Comparison of ENCODE assay signal across 8 cellular contexts in the genomic region with DNA sequence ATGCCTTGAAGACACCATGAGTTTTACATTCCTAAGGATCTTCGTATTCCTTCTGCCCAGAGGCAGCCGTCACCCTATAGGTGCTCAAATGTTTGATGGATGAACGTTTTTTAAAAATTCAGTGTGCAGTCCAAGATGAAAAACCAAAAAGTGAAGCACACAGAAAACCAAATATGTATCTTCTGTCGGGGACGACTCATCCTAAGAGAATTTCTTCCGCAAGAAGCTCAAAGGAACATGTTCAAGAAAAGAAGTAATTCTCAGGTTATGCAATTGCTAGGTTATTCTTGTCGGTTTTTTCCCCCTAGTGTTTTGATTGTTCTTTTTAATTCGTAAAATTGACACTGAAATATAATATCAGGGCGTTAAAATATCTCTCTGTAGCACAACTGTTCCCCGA. TPM values are rescaled to one million over a fixed set of nuclear protein-coding genes. Genes with fewer than 3 reads are reported as not detected.
DNase-seq lines count a peak whose midpoint lies in the region; ATAC-seq, FAIRE-seq and TF ChIP-seq lines count a peak whose summit lies in the region.

No MANE protein-coding gene starts in this region.

- H3K79me2 ChIP-seq in HepG2 (ENCODE audit: insufficient read depth, low read length): peaks cover 36% of the 10 kb centered on the region

- no peak for TF ChIP-seq RAD21 in HepG2 (CRISPR knock-in tag; IDR thresholded peaks at IDR 0.05)

- CTCF ChIA-PET in HepG2 (lab: Yijun Ruan, JAX; ENCODE audit: low intra/inter-chr PET ratio, low total read pairs): no interaction called here

- in situ Hi-C loops in HepG2 (cut with HindIII; ENCODE audit: extremely low pct_ligation_motif_present, low pct_unique_long_range_greater_than_20kb): loop anchor here (5.0 kb wide), 1 partner anchor 65 kb away; no protein-coding TSS in a partner anchor

- peaks cover 0 to 14% (median 0%) of the 10 kb centered on the region in 9 donors for H3K27me3 ChIP-seq in heart left ventricle
- no peaks in the 10 kb centered on the region for H3K27me3 ChIP-seq in adipocyte (replicated peaks; ENCODE audit: control insufficient read depth, insufficient read depth, low read length)
- no peaks in the 10 kb centered on the region for H3K27me3 ChIP-seq in HepG2 (ENCODE audit: control insufficient read depth in 1 of 2, insufficient read depth in 2 of 2, low read length in 2 of 2)
- H3K27me3 ChIP-seq in uterus: no peaks in the 10 kb centered on the region

- H3K9ac ChIP-seq in adipocyte (ENCODE audit: low read length) (peak overlapping the region; percentile 74), HepG2 (ENCODE audit: insufficient read depth, low read depth, low read length) (peak overlapping the region; percentile 99)

- peaks cover 0 to 12% (median 0%) of the 10 kb centered on the region in 9 donors for H3K36me3 ChIP-seq in heart left ventricle
- no peaks in the 10 kb centered on the region for H3K36me3 ChIP-seq in adipocyte (ENCODE audit: control insufficient read depth, insufficient read depth, low read length, severe bottlenecking)
- peaks cover 11 to 26% of the 10 kb centered on the region in 2 experiments for H3K36me3 ChIP-seq in HepG2 (replicated peaks in 1 of 2; ENCODE audit: control insufficient read depth in 1 of 2, insufficient read depth in 2 of 2, low read length in 2 of 2)
- H3K36me3 ChIP-seq in uterus: no peaks in the 10 kb centered on the region

- TF ChIP-seq EP300 in HepG2 (IDR thresholded peaks at IDR 0.05; ENCODE audit: low read depth in 2 of 2, low read length in 2 of 2) (no peak), HepG2 (CRISPR knock-in tag; IDR thresholded peaks at IDR 0.05; ENCODE audit: borderline replicate concordance) (no peak)

- POLR2A ChIA-PET in HepG2 (lab: Yijun Ruan, JAX): interaction anchor here (0.7 to 7.3 kb wide), 16 partner anchors 9 to 184 kb away, joined by 3 to 68 read pairs (median 12); a partner anchor contains a TSS

- no peak overlapping the region for H2AFZ ChIP-seq in HepG2 (ENCODE audit: low read length)

- H3K4me1 ChIP-seq in heart left ventricle (peaks cover 0 to 19% (median 7%) of the 10 kb centered on the region in 12 donors), adipocyte (ENCODE audit: control insufficient read depth, insufficient read depth, low read length) (peaks cover 15% of the 10 kb centered on the region), HepG2 (ENCODE audit: insufficient read depth, low read length) (peaks cover 37% of the 10 kb centered on the region), uterus (no peaks in the 10 kb centered on the region)

- H3K4me3 ChIP-seq in heart left ventricle: peak overlapping the region in 11 of 12 donors; percentile 50 to 85 (median 68)
- peak overlapping the region; percentile 82 for H3K4me3 ChIP-seq in adipocyte (ENCODE audit: low read length)
- peak overlapping the region; percentile 85 to 89 (median 87) for H3K4me3 ChIP-seq in HepG2 (replicated peaks in 1 of 3; ENCODE audit: insufficient read depth in 1 of 3, low read depth in 2 of 3, low read length in 3 of 3)
- peak overlapping the region; percentile 42 to 79 for H3K4me3 ChIP-seq in uterus

- BruUV-seq in HepG2 (replicated peaks; lab: Mats Ljungman, UMichigan): no TSS peak

- TF ChIP-seq POLR2A in heart left ventricle (IDR thresholded peaks at IDR 0.05) (no peak), HepG2 (IDR thresholded peaks at IDR 0.05; ENCODE audit: insufficient read depth in 1 of 2, low read depth in 2 of 2, low read length in 2 of 2) (no peak), uterus (IDR thresholded peaks at IDR 0.05) (no peak)

- H3K9me3 ChIP-seq in heart left ventricle (no peaks in the 10 kb centered on the region), adipocyte (ENCODE audit: control insufficient read depth, low read length) (no peaks in the 10 kb centered on the region), HepG2 (ENCODE audit: low read length) (no peaks in the 10 kb centered on the region), uterus (no peaks in the 10 kb centered on the region)

- ATAC-seq in heart left ventricle (no peak), Right ventricle myocardium superior (ENCODE audit: poor library complexity) (no peak), HepG2 (no peak), GM18907 (IDR thresholded peaks at IDR 0.05; ENCODE audit: unreplicated experiment) (no peak)

- WGBS in heart left ventricle, 4 donors: 53 to 59% (median 54%) methylated on average over 10 of the region's 10 CpGs
- WGBS in HepG2 (ENCODE audit: low lambda C conversion rate): 4% methylated on average over 10 of the region's 10 CpGs

- intact Hi-C loops in heart left ventricle (cut with DNase I) (no loop called here), Right ventricle myocardium superior (cut with DNase I) (no loop called here), HepG2 (cut with micrococcal nuclease; ENCODE audit: unreplicated experiment) (loop anchor here (1.0 to 5.0 kb wide), 3 partner anchors 40 to 135 kb away; a partner anchor contains a TSS), uterus (cut with DNase I; ENCODE audit: low total_unique reads) (no loop called here)

- H3K27ac ChIP-seq in heart left ventricle: no peak overlapping the region
- H3K27ac ChIP-seq in HepG2 (ENCODE audit: extremely low read length, insufficient read depth, low read length): peak overlapping the region; percentile 94
- peak overlapping the region; percentile 58 to 86 for H3K27ac ChIP-seq in uterus

- TF ChIP-seq CTCF in heart left ventricle (IDR thresholded peaks at IDR 0.05) (no peak), HepG2 (CRISPR knock-in tag; IDR thresholded peaks at IDR 0.05) (no peak), uterus (IDR thresholded peaks at IDR 0.05) (no peak)

- FAIRE-seq in HepG2 (lab: Jason Lieb, UNC): no peak

- H3K4me2 ChIP-seq in HepG2 (ENCODE audit: low read depth, low read length): peak overlapping the region; percentile 75

- H4K20me1 ChIP-seq in HepG2 (ENCODE audit: insufficient read depth, low read length): peaks cover 12% of the 10 kb centered on the region

- DNase-seq in heart left ventricle (no peak), Right ventricle myocardium superior (no peak), adipocyte (ENCODE audit: low read depth) (peak; percentile 54), HepG2 (ENCODE audit: low spot score) (no peak), uterus (no peak), islet precursor cell (no peak)
- no peak for DNase-seq in activated effector memory CD4-positive, alpha-beta T cell treated with anti-CD3 and anti-CD28 coated beads, Interleukin-2, amount 50 U/mL, for 16 hours

RNA-seq across cellular contexts. Expression of a gene that starts 1.4 kb away (rescaled TPM):
- total RNA-seq in heart left ventricle (10 to 100 TPM in 8 of 9 donors, 1 to 10 TPM in 1; 9.7 to 15.0 (median 11.5) TPM), Right ventricle myocardium superior (11.9 TPM), HepG2 (2016; rRNA removed; fragmentation: Illumina TruSeq; extraction: Trizol) (216 and 292 TPM in 2 replicates), uterus (10 to 100 TPM; 35.5 to 74.4 (median 53.5) TPM)
- polyA plus RNA-seq in heart left ventricle (10 to 100 TPM in 1 of 2 donors, 1 to 10 TPM in 1; 9.1 to 18.7 TPM), HepG2 (2011; rRNA removed) (159 and 193 TPM in 2 replicates)
- total RNA-seq in HepG2 (2016; cell fraction: cytosol; rRNA removed; fragmentation: Illumina TruSeq; extraction: Trizol; ENCODE audit: low read depth): 661 and 704 TPM in 2 replicates
- total RNA-seq in HepG2 (2016; cell fraction: insoluble cytoplasmic fraction; rRNA removed; fragmentation: Illumina TruSeq; extraction: Trizol): 238 and 290 TPM in 2 replicates
- total RNA-seq in HepG2 (2016; cell fraction: membrane; rRNA removed; fragmentation: Illumina TruSeq; extraction: Trizol): 633 and 641 TPM in 2 replicates
- 133 and 151 TPM in 2 replicates for total RNA-seq in HepG2 (2016; cell fraction: nucleus; rRNA removed; fragmentation: Illumina TruSeq; extraction: Trizol)
- 149 and 152 TPM in 2 replicates for polyA plus RNA-seq in HepG2 (2011; cell fraction: cytosol; rRNA removed)
- polyA plus RNA-seq in HepG2 (2011; cell fraction: nucleus; rRNA removed): 166 and 206 TPM in 2 replicates
- 145 and 146 TPM in 2 replicates for polyA plus RNA-seq in HepG2 (2012)
- 677 and 732 TPM in 2 replicates for polyA plus RNA-seq in HepG2 (2016; cell fraction: cytosol; fragmentation: Illumina TruSeq; extraction: Trizol; ENCODE audit: low read depth)
- 223 and 226 TPM in 2 replicates for polyA plus RNA-seq in HepG2 (2016; cell fraction: insoluble cytoplasmic fraction; fragmentation: Illumina TruSeq; extraction: Trizol; ENCODE audit: low read depth)
- polyA plus RNA-seq in HepG2 (2016; cell fraction: membrane; fragmentation: Illumina TruSeq; extraction: Trizol; ENCODE audit: low read depth): 572 and 580 TPM in 2 replicates
- polyA plus RNA-seq in HepG2 (2016; cell fraction: nucleus; fragmentation: Illumina TruSeq; extraction: Trizol; ENCODE audit: insufficient read depth, low read depth): 273 and 282 TPM in 2 replicates
- polyA minus RNA-seq in HepG2 (2011; rRNA and poly(A)+ RNA removed; ENCODE audit: low replicate concordance): 85.8 and 95.1 TPM in 2 replicates
- 30.3 and 32.7 TPM in 2 replicates for polyA minus RNA-seq in HepG2 (2011; cell fraction: cytosol; rRNA and poly(A)+ RNA removed)
- polyA minus RNA-seq in HepG2 (2011; cell fraction: nucleus; rRNA and poly(A)+ RNA removed): 68.9 and 72.5 TPM in 2 replicates

RNA-seq across cellular contexts. Expression of a gene that starts 29.1 kb away (rescaled TPM):
- 1,000 to 10,000 TPM in 8 of 9 donors, 100 to 1,000 TPM in 1; 665 to 2,180 (median 1,547) TPM for total RNA-seq in heart left ventricle
- 1,000 to 10,000 TPM in 1 of 2 donors, 100 to 1,000 TPM in 1; 932 to 1,006 TPM for polyA plus RNA-seq in heart left ventricle
- 1,408 TPM for total RNA-seq in Right ventricle myocardium superior
- 2,066 and 2,598 TPM in 2 replicates for total RNA-seq in HepG2 (2016; rRNA removed; fragmentation: Illumina TruSeq; extraction: Trizol)
- 1,884 and 2,042 TPM in 2 replicates for total RNA-seq in HepG2 (2016; cell fraction: cytosol; rRNA removed; fragmentation: Illumina TruSeq; extraction: Trizol; ENCODE audit: low read depth)
- 2,199 and 2,677 TPM in 2 replicates for total RNA-seq in HepG2 (2016; cell fraction: insoluble cytoplasmic fraction; rRNA removed; fragmentation: Illumina TruSeq; extraction: Trizol)
- total RNA-seq in HepG2 (2016; cell fraction: membrane; rRNA removed; fragmentation: Illumina TruSeq; extraction: Trizol): 1,573 and 1,587 TPM in 2 replicates
- 582 and 612 TPM in 2 replicates for total RNA-seq in HepG2 (2016; cell fraction: nucleus; rRNA removed; fragmentation: Illumina TruSeq; extraction: Trizol)
- polyA plus RNA-seq in HepG2 (2011; rRNA removed): 1,130 and 1,263 TPM in 2 replicates
- 1,588 and 1,623 TPM in 2 replicates for polyA plus RNA-seq in HepG2 (2011; cell fraction: cytosol; rRNA removed)
- 397 and 543 TPM in 2 replicates for polyA plus RNA-seq in HepG2 (2011; cell fraction: nucleus; rRNA removed)
- 1,977 and 2,062 TPM in 2 replicates for polyA plus RNA-seq in HepG2 (2012)
- polyA plus RNA-seq in HepG2 (2016; cell fraction: cytosol; fragmentation: Illumina TruSeq; extraction: Trizol; ENCODE audit: low read depth): 1,937 and 2,024 TPM in 2 replicates
- polyA plus RNA-seq in HepG2 (2016; cell fraction: insoluble cytoplasmic fraction; fragmentation: Illumina TruSeq; extraction: Trizol; ENCODE audit: low read depth): 1,705 and 1,710 TPM in 2 replicates
- polyA plus RNA-seq in HepG2 (2016; cell fraction: membrane; fragmentation: Illumina TruSeq; extraction: Trizol; ENCODE audit: low read depth): 1,088 and 1,107 TPM in 2 replicates
- 679 and 692 TPM in 2 replicates for polyA plus RNA-seq in HepG2 (2016; cell fraction: nucleus; fragmentation: Illumina TruSeq; extraction: Trizol; ENCODE audit: insufficient read depth, low read depth)
- 1,440 and 2,606 TPM in 2 replicates for polyA minus RNA-seq in HepG2 (2011; rRNA and poly(A)+ RNA removed; ENCODE audit: low replicate concordance)
- polyA minus RNA-seq in HepG2 (2011; cell fraction: cytosol; rRNA and poly(A)+ RNA removed): 681 and 793 TPM in 2 replicates
- 194 and 303 TPM in 2 replicates for polyA minus RNA-seq in HepG2 (2011; cell fraction: nucleus; rRNA and poly(A)+ RNA removed)
- 1,000 to 10,000 TPM in 1 of 4 donors, 100 to 1,000 TPM in 3; 535 to 1,039 (median 667) TPM for total RNA-seq in uterus

Comparison
In these comparisons a context has a peak if more than half of its experiments do, and no peak if none do; other contexts are left out.
1. H3K27ac ChIP-seq: peak in HepG2 (single experiment) and uterus (2 of 2); none in heart left ventricle (0 of 12).
2. Peak in every context shown above with its lines, with median percentiles within 50 percentile points of each other: H3K4me3 ChIP-seq.